In genomic region chrX:13985697-13986435, GRCh38 we compare ENCODE assay signal across 21 cellular contexts. TPM values are rescaled to one million over a fixed set of nuclear protein-coding genes. Genes with fewer than 3 reads are reported as not detected.
DNase-seq lines count a peak whose midpoint lies in the region; ATAC-seq, FAIRE-seq and TF ChIP-seq lines count a peak whose summit lies in the region.
"Had no signal": no experiment of that assay in that cellular context is flagged by ENCODE, and none has a peak within 500 bp of the region (broad histone marks: within the 10 kb centered on the region; RNA-seq: fewer than 3 reads in every experiment).

No MANE protein-coding gene starts in this region.

- H3K27ac ChIP-seq in kidney (ENCODE audit: low read depth in 2 of 2, low read length in 2 of 2) (no peak overlapping the region), tibial artery (no peak overlapping the region)
- H3K27ac ChIP-seq: body of pancreas, epithelial cell of prostate, HL-60, prostate gland, thoracic aorta had no signal

- FAIRE-seq in kidney (lab: Jason Lieb, UNC): peak; percentile 13
- FAIRE-seq: frontal cortex, TTC549 had no signal

- H3K36me3 ChIP-seq in kidney (ENCODE audit: control insufficient read depth in 1 of 2, insufficient read depth in 2 of 2, low read length in 2 of 2) (no peaks in the 10 kb centered on the region), tibial artery (no peaks in the 10 kb centered on the region)
- H3K36me3 ChIP-seq: prostate gland, thoracic aorta had no signal

- no peaks in the 10 kb centered on the region for H3K9me3 ChIP-seq in kidney (ENCODE audit: control insufficient read depth in 1 of 2, low read length in 2 of 2)
- peaks cover 0 to 4% (median 0%) of the 10 kb centered on the region in 3 donors for H3K9me3 ChIP-seq in tibial artery
- H3K9me3 ChIP-seq: body of pancreas, prostate gland, thoracic aorta had no signal

- no peak overlapping the region for H3K9ac ChIP-seq in kidney (ENCODE audit: low read length in 2 of 2)

- TF ChIP-seq CTCF in kidney (IDR thresholded peaks at IDR 0.05; ENCODE audit: borderline replicate concordance, extremely low read depth, insufficient read depth) (no peak), tibial artery (IDR thresholded peaks at IDR 0.05) (no peak)

- H3K27me3 ChIP-seq in tibial artery: no peaks in the 10 kb centered on the region
- H3K27me3 ChIP-seq: body of pancreas had no signal

- intact Hi-C loops in kidney (cut with DNase I): no loop called here
- intact Hi-C loops in tibial artery (cut with DNase I; ENCODE audit: low total_unique reads): no loop called here

- peak; percentile 53 for ATAC-seq in GM18520 (IDR thresholded peaks at IDR 0.05; ENCODE audit: unreplicated experiment)
- peak; percentile 75 for ATAC-seq in GM21360 (IDR thresholded peaks at IDR 0.05; ENCODE audit: unreplicated experiment)
- peak; percentile 70 for ATAC-seq in HG03159 (IDR thresholded peaks at IDR 0.05; ENCODE audit: unreplicated experiment)
- ATAC-seq: body of pancreas, left colon had no signal

- no peak for DNase-seq in kidney
- DNase-seq in NCI-H2081 treated with DMSO at 0.1 percent for 48 hours (lab: John Stamatoyannopoulos, UW): no peak
- DNase-seq in tibial artery: no peak
- DNase-seq in GM03348 (ENCODE audit: low spot score): no peak
- DNase-seq: body of pancreas, cortex of kidney, H9, left colon, MV-4-11, NCI-H2081, NCI-H524 treated with DMSO at 0.1 percent for 48 hours had no signal

- H3K4me3 ChIP-seq in kidney (ENCODE audit: low read length in 2 of 2) (no peak overlapping the region), tibial artery (no peak overlapping the region)
- H3K4me3 ChIP-seq: body of pancreas, prostate gland, smooth muscle cell, thoracic aorta had no signal

- H3K4me1 ChIP-seq in kidney (ENCODE audit: control insufficient read depth in 1 of 2, insufficient read depth in 1 of 2, low read depth in 1 of 2, low read length in 2 of 2) (no peaks in the 10 kb centered on the region), tibial artery (no peaks in the 10 kb centered on the region)
- H3K4me1 ChIP-seq: body of pancreas, prostate gland had no signal

RNA-seq across cellular contexts. Expression of gene GEMIN8, which starts 43.8 kb away (rescaled TPM):
- total RNA-seq in kidney: 30.0 TPM
- 25.4 TPM for polyA plus RNA-seq in kidney (ENCODE audit: insufficient read depth, low read depth, low replicate concordance)
